In the genomic region with DNA sequence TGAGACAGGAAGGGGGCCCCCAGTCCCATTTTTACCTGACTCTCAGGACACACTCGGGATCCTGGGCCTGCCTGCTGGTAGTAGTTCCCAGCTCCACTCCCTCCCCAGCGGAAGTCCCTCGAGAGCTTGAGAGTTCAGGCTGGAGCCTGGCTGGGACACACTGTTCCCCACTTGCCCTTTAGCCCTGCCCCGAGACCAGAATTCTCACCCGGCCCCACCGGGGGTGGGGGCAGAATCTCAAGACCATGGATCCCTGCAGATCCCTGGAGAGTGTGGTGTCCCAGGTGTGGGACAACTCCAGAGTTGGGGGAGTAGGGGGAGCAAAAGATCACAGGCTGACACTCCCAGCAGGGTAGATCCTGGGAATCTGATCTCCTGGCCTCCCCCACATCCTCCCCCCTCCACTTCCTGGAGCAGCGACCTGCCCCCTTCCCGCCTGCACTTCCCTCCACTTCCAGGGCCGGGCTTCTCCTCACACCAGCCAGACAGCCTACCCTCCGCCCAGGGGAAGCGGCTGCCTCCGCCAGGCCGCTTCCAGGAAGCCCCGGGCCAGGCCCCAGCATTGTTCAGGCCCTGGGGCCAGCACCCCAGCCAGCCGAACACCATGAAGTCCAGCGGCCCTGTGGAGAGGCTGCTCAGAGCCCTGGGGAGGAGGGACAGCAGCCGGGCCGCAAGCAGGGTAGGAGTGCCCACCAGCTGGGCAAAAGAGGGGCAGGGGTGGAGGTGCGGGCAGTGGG, we compare ENCODE assay signal across 8 cellular contexts. TPM values are rescaled to one million over a fixed set of nuclear protein-coding genes. Genes with fewer than 3 reads are reported as not detected.
DNase-seq lines count a peak whose midpoint lies in the region; ATAC-seq and TF ChIP-seq lines count a peak whose summit lies in the region.

Gene TNS2 (plus strand): TSS at position 484 of the 737 bp plus-strand sequence. CDS start 121 bp downstream, at position 605.

- H3K36me3 Mint-ChIP-seq in activated T-helper 17 cell treated with anti-CD3 and anti-CD28 coated beads, Interleukin-2, amount 50 U/mL, for 72 hours (ENCODE audit: low read depth) = no peaks in the 10 kb centered on the region
- H3K36me3 Mint-ChIP-seq in activated T-cell treated with anti-CD3 and anti-CD28 coated beads, Interleukin-2, amount 50 U/mL, for 4 hours (ENCODE audit: insufficient read depth) = no peaks in the 10 kb centered on the region

- H3K27ac Mint-ChIP-seq in stimulated activated naive CD8-positive, alpha-beta T cell treated with anti-CD3 and anti-CD28 coated beads, Interleukin-15, amount 100 ng/mL, for 72 hours = peak within 1 kb of the TSS; percentile 23 to 25
- peak within 1 kb of the TSS; percentile 61 for H3K27ac Mint-ChIP-seq in activated T-helper 17 cell treated with anti-CD3 and anti-CD28 coated beads, Interleukin-2, amount 50 U/mL, for 72 hours

- H3K4me3 ChIP-seq in parathyroid adenoma (ENCODE audit: low read depth, low read length) = peak within 1 kb of the TSS; percentile 48

- H3K4me2 ChIP-seq in parathyroid adenoma (ENCODE audit: low read length) = peak within 1 kb of the TSS; percentile 67

- DNase-seq in stimulated activated naive CD8-positive, alpha-beta T cell treated with anti-CD3 and anti-CD28 coated beads, Interleukin-15, amount 100 ng/mL, for 72 hours = no peak
- no peak for DNase-seq in stimulated activated naive CD8-positive, alpha-beta T cell treated with anti-CD3 and anti-CD28 coated beads, Interleukin-15, Interleukin-2, amounts not matched to agents 100 U/mL and 50 U/mL, for 24 hours
- DNase-seq in cardiac septum (ENCODE audit: low spot score) = peak; percentile 89
- no peak for DNase-seq in activated CD4-positive, CD25-positive, alpha-beta regulatory T cell (lab: John Stamatoyannopoulos, UW)
- no peak for DNase-seq in activated T-cell treated with anti-CD3 and anti-CD28 coated beads, Interleukin-2, amount 50 U/mL, for 4 hours

- H3K4me3 Mint-ChIP-seq in stimulated activated naive CD8-positive, alpha-beta T cell treated with anti-CD3 and anti-CD28 coated beads, Interleukin-15, amount 100 ng/mL, for 72 hours = peak within 1 kb of the TSS in 1 of 2 donors; percentile 59
- H3K4me3 Mint-ChIP-seq in activated T-helper 17 cell treated with anti-CD3 and anti-CD28 coated beads, Interleukin-2, amount 50 U/mL, for 72 hours = peak within 1 kb of the TSS; percentile 53
- no peak within 1 kb of the TSS for H3K4me3 Mint-ChIP-seq in activated T-cell treated with anti-CD3 and anti-CD28 coated beads, Interleukin-2, amount 50 U/mL, for 4 hours

- no peaks in the 10 kb centered on the region for H3K9me3 Mint-ChIP-seq in stimulated activated naive CD8-positive, alpha-beta T cell treated with anti-CD3 and anti-CD28 coated beads, Interleukin-15, amount 100 ng/mL, for 72 hours
- no peaks in the 10 kb centered on the region for H3K9me3 Mint-ChIP-seq in activated T-helper 17 cell treated with anti-CD3 and anti-CD28 coated beads, Interleukin-2, amount 50 U/mL, for 72 hours
- H3K9me3 Mint-ChIP-seq in activated T-cell treated with anti-CD3 and anti-CD28 coated beads, Interleukin-2, amount 50 U/mL, for 4 hours = no peaks in the 10 kb centered on the region

- H3K9ac ChIP-seq in parathyroid adenoma = peak within 1 kb of the TSS; percentile 70

- ATAC-seq in stimulated activated naive CD8-positive, alpha-beta T cell treated with anti-CD3 and anti-CD28 coated beads, Interleukin-15, amount 100 ng/mL, for 72 hours = no peak
- ATAC-seq in stimulated activated naive CD8-positive, alpha-beta T cell treated with anti-CD3 and anti-CD28 coated beads, Interleukin-15, Interleukin-2, amounts not matched to agents 100 U/mL and 50 U/mL, for 24 hours = no peak
- no peak for ATAC-seq in activated T-helper 17 cell treated with anti-CD3 and anti-CD28 coated beads, Interleukin-2, amount 50 U/mL, for 72 hours (replicated peaks)
- no peak for ATAC-seq in HG02798 (IDR thresholded peaks at IDR 0.05; ENCODE audit: poor library complexity, unreplicated experiment)
- ATAC-seq in activated T-cell treated with anti-CD3 and anti-CD28 coated beads, Interleukin-2, amount 50 U/mL, for 4 hours = no peak

- H3K4me1 Mint-ChIP-seq in stimulated activated naive CD8-positive, alpha-beta T cell treated with anti-CD3 and anti-CD28 coated beads, Interleukin-15, amount 100 ng/mL, for 72 hours = peaks cover 75% of the 10 kb centered on the region
- peaks cover 16% of the 10 kb centered on the region for H3K4me1 Mint-ChIP-seq in activated T-helper 17 cell treated with anti-CD3 and anti-CD28 coated beads, Interleukin-2, amount 50 U/mL, for 72 hours
- peaks cover 26% of the 10 kb centered on the region for H3K4me1 Mint-ChIP-seq in activated T-cell treated with anti-CD3 and anti-CD28 coated beads, Interleukin-2, amount 50 U/mL, for 4 hours (ENCODE audit: low read depth)

- H3K79me2 ChIP-seq in parathyroid adenoma = peaks cover 14% of the 10 kb centered on the region

- peaks cover 18% of the 10 kb centered on the region for H3K27me3 Mint-ChIP-seq in stimulated activated naive CD8-positive, alpha-beta T cell treated with anti-CD3 and anti-CD28 coated beads, Interleukin-15, amount 100 ng/mL, for 72 hours
- no peaks in the 10 kb centered on the region for H3K27me3 Mint-ChIP-seq in activated T-helper 17 cell treated with anti-CD3 and anti-CD28 coated beads, Interleukin-2, amount 50 U/mL, for 72 hours
- H3K27me3 Mint-ChIP-seq in activated T-cell treated with anti-CD3 and anti-CD28 coated beads, Interleukin-2, amount 50 U/mL, for 4 hours (ENCODE audit: low read depth) = no peaks in the 10 kb centered on the region

- no peaks in the 10 kb centered on the region for H3K9me3 ChIP-seq in parathyroid adenoma (ENCODE audit: control insufficient read depth, low read length)

- peaks cover 67% of the 10 kb centered on the region for H3K4me1 ChIP-seq in parathyroid adenoma

- peak within 1 kb of the TSS; percentile 100 for H3K27ac ChIP-seq in parathyroid adenoma

- intact Hi-C loops in cardiac septum (cut with DNase I) = loop anchor here (10.0 kb wide), 1 partner anchor 1015 kb away; no protein-coding TSS in a partner anchor

- TF ChIP-seq CTCF in parathyroid adenoma (IDR thresholded peaks at IDR 0.05) = no peak

- no peaks in the 10 kb centered on the region for H3K27me3 ChIP-seq in parathyroid adenoma (ENCODE audit: control insufficient read depth, insufficient read depth, low read length)

- peak within 1 kb of the TSS; percentile 65 for H2AFZ ChIP-seq in parathyroid adenoma

- H3K36me3 ChIP-seq in parathyroid adenoma (ENCODE audit: control insufficient read depth, insufficient read depth, low read length) = no peaks in the 10 kb centered on the region

RNA-seq across cellular contexts. Expression of gene TNS2, which starts in this region (rescaled TPM):
- 1 to 10 TPM in 1 of 2 donors, under 1 TPM in 1; 0.69 to 4.6 TPM for total RNA-seq in activated T-helper 17 cell treated with anti-CD3 and anti-CD28 coated beads, Interleukin-2, amount 50 U/mL, for 72 hours
- 99.3 TPM for total RNA-seq in cardiac septum
- total RNA-seq in activated T-cell treated with anti-CD3 and anti-CD28 coated beads, Interleukin-2, amount 50 U/mL, for 4 hours = 1 to 10 TPM in 2 of 3 donors, under 1 TPM in 1; 0.87 to 2.5 (median 2.1) TPM

Comparison
In these comparisons a context has a peak if more than half of its experiments do, and no peak if none do; other contexts are left out.
1. RNA of gene TNS2 (total RNA-seq): 99.3 TPM in cardiac septum (single experiment); 0.69 to 4.6 TPM in activated T-helper 17 cell treated with anti-CD3 and anti-CD28 coated beads, Interleukin-2, amount 50 U/mL, for 72 hours and 0.87 to 2.5 TPM in activated T-cell treated with anti-CD3 and anti-CD28 coated beads, Interleukin-2, amount 50 U/mL, for 4 hours; every median in the first group is over 10 times any median in the second.